ENCODE assay signal across 30 cellular contexts in the genomic region with DNA sequence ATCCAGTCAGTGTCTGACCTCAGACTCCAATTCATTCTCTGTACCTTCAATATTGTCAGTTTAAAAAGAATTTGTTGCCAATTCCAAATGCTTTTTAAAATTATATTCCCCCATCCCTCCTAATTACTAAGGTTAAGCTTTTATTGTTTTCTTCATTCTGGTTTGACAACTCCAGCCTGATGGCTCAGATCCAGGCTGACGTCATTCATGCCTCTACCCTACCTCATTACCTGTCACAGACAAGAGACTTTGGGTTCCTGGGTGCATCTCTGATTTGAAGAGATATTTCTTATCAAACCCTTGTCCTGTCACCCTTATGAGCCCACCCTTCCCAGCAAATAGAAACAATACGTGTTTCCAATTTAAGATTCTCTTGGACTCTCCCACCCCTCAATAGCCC.
"Had no signal": no experiment of that assay in that cellular context is flagged by ENCODE, and none has a peak within 500 bp of the region (broad histone marks: within the 10 kb centered on the region; RNA-seq: fewer than 3 reads in every experiment).

No MANE protein-coding gene starts in this region.

- H3K4me1 ChIP-seq: left lung, lower lobe of right lung, parathyroid adenoma, right atrium auricular region, stomach, testis, thyroid gland, transverse colon, upper lobe of right lung had no signal

- DNase-seq: hypothalamus; immature natural killer cell; kidney; left lung; lower lobe of right lung; mammary epithelial cell; mesenchymal stem cell; naive B cell; natural killer cell; nephron progenitor cell; occipital lobe; stimulated activated CD4-positive, alpha-beta T cell treated with anti-CD3 and anti-CD28 coated beads, Interleukin-12 subunit alpha, Interleukin-12 subunit beta, amount 100 ng/mL, for 4 hours; stimulated activated CD4-positive, alpha-beta T cell treated with anti-CD3 and anti-CD28 coated beads, Interleukin-15, amount 100 ng/mL, for 24 hours; stimulated activated CD4-positive, alpha-beta T cell treated with anti-CD3 and anti-CD28 coated beads, Interleukin-2, amount 100 ng/mL, for 24 hours; stimulated activated CD4-positive, alpha-beta T cell treated with anti-CD3 and anti-CD28 coated beads, Interleukin-4, amount 100 ng/mL, for 1 hour; stimulated activated naive B cell treated with anti-CD40 and anti-IgM and Interleukin-4, amounts not matched to agents 10 μg/mL and 1 μg/mL and 100 μg/mL, for 72 hours; stimulated activated naive CD8-positive, alpha-beta T cell treated with anti-CD3 and anti-CD28 coated beads, Interleukin-15, Interleukin-2, amounts not matched to agents 100 U/mL and 50 U/mL, for 24 hours; stomach; testis; thyroid gland; transverse colon; upper lobe of right lung had no signal

- H3K9ac ChIP-seq: neural progenitor cell, parathyroid adenoma had no signal

- H3K27me3 Mint-ChIP-seq: naive B cell; stimulated activated naive B cell treated with anti-CD40 and anti-IgM and Interleukin-4, amounts not matched to agents 10 μg/mL and 1 μg/mL and 100 μg/mL, for 72 hours had no signal

- H2AFZ ChIP-seq: neural progenitor cell, parathyroid adenoma had no signal

- H3K27ac Mint-ChIP-seq: immature natural killer cell; mesothelial cell of epicardium; natural killer cell; nephron progenitor cell; neural progenitor cell; stimulated activated naive B cell treated with anti-CD40 and anti-IgM and Interleukin-4, amounts not matched to agents 10 μg/mL and 1 μg/mL and 100 μg/mL, for 72 hours had no signal

- H3K27ac ChIP-seq: left lung, lower lobe of right lung, neural progenitor cell, neutrophil, parathyroid adenoma, right atrium auricular region, skin epidermis, stomach, testis, thyroid gland, transverse colon, upper lobe of right lung had no signal

- H3K4me3 Mint-ChIP-seq: immature natural killer cell; mesothelial cell of epicardium; natural killer cell; nephron progenitor cell; neural progenitor cell; stimulated activated naive B cell treated with anti-CD40 and anti-IgM and Interleukin-4, amounts not matched to agents 10 μg/mL and 1 μg/mL and 100 μg/mL, for 72 hours had no signal

- H3K27me3 ChIP-seq: left lung, neutrophil, right atrium auricular region, stomach, testis, thyroid gland, transverse colon, upper lobe of right lung had no signal

- H3K4me2 ChIP-seq: neural progenitor cell had no signal

- H3K4me3 ChIP-seq: left lung, lower lobe of right lung, neural progenitor cell, right atrium auricular region, skin epidermis, stomach, testis, thyroid gland, transverse colon, upper lobe of right lung had no signal

- H3K9me3 Mint-ChIP-seq: naive B cell, natural killer cell had no signal

- H3K36me3 ChIP-seq: left lung, lower lobe of right lung, neural progenitor cell, neutrophil, right atrium auricular region, stomach, thyroid gland, transverse colon, upper lobe of right lung had no signal

- H3K79me2 ChIP-seq: parathyroid adenoma had no signal

- H3K36me3 Mint-ChIP-seq: immature natural killer cell; mesothelial cell of epicardium; natural killer cell; neural progenitor cell; stimulated activated naive B cell treated with anti-CD40 and anti-IgM and Interleukin-4, amounts not matched to agents 10 μg/mL and 1 μg/mL and 100 μg/mL, for 72 hours had no signal

- ATAC-seq: left colon; left lung; natural killer cell; sciatic nerve; stimulated activated naive B cell treated with anti-CD40 and anti-IgM and Interleukin-4, amounts not matched to agents 10 μg/mL and 1 μg/mL and 100 μg/mL, for 72 hours; stimulated activated naive CD8-positive, alpha-beta T cell treated with anti-CD3 and anti-CD28 coated beads, Interleukin-15, Interleukin-2, amounts not matched to agents 100 U/mL and 50 U/mL, for 24 hours; upper lobe of right lung had no signal
